ENCODE assay signal across 8 cellular contexts in the genomic region with DNA sequence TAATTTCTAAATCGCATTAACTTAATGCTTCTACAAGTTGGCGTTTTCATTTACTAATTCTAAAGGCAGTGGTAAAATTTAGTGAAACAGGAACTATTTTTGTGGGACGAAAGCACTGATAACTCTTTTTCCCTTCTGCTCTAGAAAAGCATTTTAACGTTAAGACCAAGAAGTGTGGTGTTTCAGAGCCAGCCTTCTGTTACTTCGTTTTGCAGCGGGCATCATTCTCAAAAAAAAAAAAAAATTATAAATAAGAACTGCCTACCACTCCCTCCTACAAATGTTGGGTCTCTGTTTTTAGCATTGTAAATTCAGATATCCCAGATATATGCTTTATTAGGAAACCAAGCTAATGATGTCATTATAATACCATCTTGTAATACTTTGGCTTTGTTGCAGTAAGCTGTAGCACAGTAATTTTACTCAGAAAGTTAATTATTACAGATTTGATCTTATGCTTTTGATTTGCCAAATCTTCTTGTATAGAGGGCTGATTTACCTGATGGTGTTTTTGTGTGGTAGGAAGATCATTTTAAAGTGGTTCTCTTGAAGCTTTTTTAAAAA. TPM values are rescaled to one million over a fixed set of nuclear protein-coding genes. Genes with fewer than 3 reads are reported as not detected.
DNase-seq lines count a peak whose midpoint lies in the region; ATAC-seq and TF ChIP-seq lines count a peak whose summit lies in the region.

No MANE protein-coding gene starts in this region.

- peak overlapping the region in 2 of 3 donors; percentile 77 to 89 for H3K4me3 ChIP-seq in thyroid gland (replicated peaks in 1 of 3)

- H3K36me3 ChIP-seq in thyroid gland = no peaks in the 10 kb centered on the region

- no peaks in the 10 kb centered on the region for H3K9me3 Mint-ChIP-seq in activated CD4-positive, alpha-beta T cell treated with anti-CD3 and anti-CD28 coated beads, Interleukin-2, amount 10 ng/mL, durations not matched to agents 7 days and 5 days
- H3K9me3 Mint-ChIP-seq in activated naive CD4-positive, alpha-beta T cell treated with anti-CD3 and anti-CD28 coated beads, Interleukin-2, amount 50 U/mL, for 72 hours = no peaks in the 10 kb centered on the region

- H3K9me3 ChIP-seq in thyroid gland = no peaks in the 10 kb centered on the region

- intact Hi-C loops in thyroid gland (cut with DNase I) = no loop called here

- H3K27me3 Mint-ChIP-seq in activated CD4-positive, alpha-beta T cell treated with anti-CD3 and anti-CD28 coated beads, Interleukin-2, amount 10 ng/mL, durations not matched to agents 7 days and 5 days = no peaks in the 10 kb centered on the region

- peaks cover 33% of the 10 kb centered on the region for H3K36me3 Mint-ChIP-seq in activated CD4-positive, alpha-beta T cell treated with anti-CD3 and anti-CD28 coated beads, Interleukin-2, amount 10 ng/mL, durations not matched to agents 7 days and 5 days (ENCODE audit: low read depth)
- peaks cover 11 to 23% of the 10 kb centered on the region in 2 donors for H3K36me3 Mint-ChIP-seq in activated naive CD4-positive, alpha-beta T cell treated with anti-CD3 and anti-CD28 coated beads, Interleukin-2, amount 50 U/mL, for 72 hours

- no peaks in the 10 kb centered on the region for H3K27me3 ChIP-seq in thyroid gland

- TF ChIP-seq CTCF in thyroid gland (IDR thresholded peaks at IDR 0.05) = no peak

- H3K4me1 Mint-ChIP-seq in activated CD4-positive, alpha-beta T cell treated with anti-CD3 and anti-CD28 coated beads, Interleukin-2, amount 10 ng/mL, durations not matched to agents 7 days and 5 days = peaks cover 32% of the 10 kb centered on the region

- no peak for ATAC-seq in activated naive CD4-positive, alpha-beta T cell treated with anti-CD3 and anti-CD28 coated beads, Interleukin-2, amount 50 U/mL, for 72 hours
- ATAC-seq in HG02973 (IDR thresholded peaks at IDR 0.05; ENCODE audit: unreplicated experiment) (no peak), HG03135 (IDR thresholded peaks at IDR 0.05; ENCODE audit: unreplicated experiment) (no peak)

- no peak for DNase-seq in activated CD4-positive, alpha-beta T cell treated with anti-CD3 and anti-CD28 coated beads, Interleukin-2, amount 10 ng/mL, durations not matched to agents 7 days and 5 days
- no peak for DNase-seq in activated CD4-positive, alpha-beta T cell treated with anti-CD3 and anti-CD28 coated beads, Interleukin-2, amount 50 U/mL, for 1 hour
- DNase-seq in activated naive CD4-positive, alpha-beta T cell treated with anti-CD3 and anti-CD28 coated beads, Interleukin-2, amount 50 U/mL, for 72 hours (ENCODE audit: low spot score in 2 of 2) = no peak
- peak; percentile 15 for DNase-seq in kidney glomerular epithelial cell (lab: John Stamatoyannopoulos, UW)
- DNase-seq in thyroid gland = no peak
- DNase-seq in NCI-H510A treated with DMSO at 0.1 percent for 48 hours (lab: John Stamatoyannopoulos, UW) = no peak

- POLR2A ChIA-PET in activated CD4-positive, alpha-beta T cell treated with anti-CD3 and anti-CD28 coated beads, Interleukin-2, amount 10 ng/mL, durations not matched to agents 7 days and 5 days (lab: Charles Lee) = interaction anchor here (0.6 to 0.8 kb wide), 2 partner anchors 37 to 44 kb away, joined by 3 read pairs; no protein-coding TSS in a partner anchor

- CTCF ChIA-PET in activated CD4-positive, alpha-beta T cell treated with anti-CD3 and anti-CD28 coated beads, Interleukin-2, amount 10 ng/mL, durations not matched to agents 7 days and 5 days (lab: Charles Lee) = interaction anchor here (0.6 kb wide), 1 partner anchor 85 kb away, joined by 5 read pairs; no protein-coding TSS in a partner anchor

- WGBS in thyroid gland, 2 donors = 24 to 28% methylated on average over 6 of the region's 6 CpGs

- no peak for TF ChIP-seq POLR2A in thyroid gland (IDR thresholded peaks at IDR 0.05)

- H3K4me3 Mint-ChIP-seq in activated CD4-positive, alpha-beta T cell treated with anti-CD3 and anti-CD28 coated beads, Interleukin-2, amount 10 ng/mL, durations not matched to agents 7 days and 5 days = peak overlapping the region; percentile 91

- peaks cover 7 to 12% of the 10 kb centered on the region in 2 donors for H3K4me1 ChIP-seq in thyroid gland

- H3K27ac ChIP-seq in thyroid gland = peak overlapping the region in 1 of 3 donors; percentile 88

- peak overlapping the region; percentile 99 for H3K27ac Mint-ChIP-seq in activated CD4-positive, alpha-beta T cell treated with anti-CD3 and anti-CD28 coated beads, Interleukin-2, amount 10 ng/mL, durations not matched to agents 7 days and 5 days
- H3K27ac Mint-ChIP-seq in activated naive CD4-positive, alpha-beta T cell treated with anti-CD3 and anti-CD28 coated beads, Interleukin-2, amount 50 U/mL, for 72 hours = peak overlapping the region; percentile 93 to 96

RNA-seq across cellular contexts. Expression of a gene that starts 1.6 kb away (rescaled TPM):
- 100 to 1,000 TPM; 104 to 105 TPM for total RNA-seq in activated CD4-positive, alpha-beta T cell treated with anti-CD3 and anti-CD28 coated beads, Interleukin-2, amount 10 ng/mL, durations not matched to agents 7 days and 5 days
- 100 to 1,000 TPM in 1 of 2 donors, 10 to 100 TPM in 1; 93.3 to 105 TPM for total RNA-seq in activated naive CD4-positive, alpha-beta T cell treated with anti-CD3 and anti-CD28 coated beads, Interleukin-2, amount 50 U/mL, for 72 hours
- 10 to 100 TPM; 53.1 to 69.9 (median 61.1) TPM for total RNA-seq in thyroid gland
